In the genomic region with DNA sequence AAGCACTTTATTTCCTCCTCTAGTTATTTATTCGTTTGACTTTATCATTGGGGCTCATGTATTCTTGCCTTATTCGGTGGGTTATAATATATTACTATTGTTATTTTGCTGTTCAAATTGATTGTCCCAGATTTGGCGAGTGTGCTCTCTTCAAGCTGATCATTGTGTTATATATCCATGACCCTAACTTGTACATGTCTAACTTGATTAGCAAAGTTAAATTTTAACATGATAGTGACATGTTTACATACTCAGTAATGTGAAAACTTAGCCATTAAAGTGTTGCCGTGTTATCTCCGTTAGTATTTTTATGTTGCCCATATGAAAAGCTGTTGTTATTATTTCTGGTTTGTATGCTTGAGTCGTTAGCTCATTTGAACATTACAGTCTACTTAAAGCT, we compare ENCODE assay signal across 22 cellular contexts.
"Had no signal": no experiment of that assay in that cellular context is flagged by ENCODE, and none has a peak within 500 bp of the region (broad histone marks: within the 10 kb centered on the region; RNA-seq: fewer than 3 reads in every experiment).

No MANE protein-coding gene starts in this region.

- DNase-seq: cortex of kidney; effector memory CD8-positive, alpha-beta T cell; mesenchymal stem cell; mucosa of descending colon; naive B cell; nucleus accumbens; psoas muscle; right cardiac atrium; stimulated activated CD4-positive, alpha-beta T cell treated with anti-CD3 and anti-CD28 coated beads, Interleukin-12 subunit alpha, Interleukin-12 subunit beta, amount 100 ng/mL, for 4 hours; stimulated activated CD4-positive, alpha-beta T cell treated with anti-CD3 and anti-CD28 coated beads, Interleukin-1b, Interleukin-23, amount 100 ng/mL, for 48 hours; stimulated activated CD4-positive, alpha-beta T cell treated with anti-CD3 and anti-CD28 coated beads, Interleukin-4, amount 100 ng/mL, for 24 hours; stimulated activated naive CD8-positive, alpha-beta T cell treated with anti-CD3 and anti-CD28 coated beads, Interleukin-15, Interleukin-2, amounts not matched to agents 100 U/mL and 50 U/mL, for 24 hours; substantia nigra; testis; tibial artery had no signal

- H3K4me1 Mint-ChIP-seq: naive B cell; stimulated activated memory B cell treated with anti-CD40 and anti-IgM and Interleukin-4, amounts not matched to agents 10 μg/mL and 1 μg/mL and 100 μg/mL, for 72 hours had no signal

- H3K36me3 Mint-ChIP-seq: mesothelial cell of epicardium; naive B cell; natural killer cell treated with Interleukin-12 subunit alpha and Interleukin-12 subunit beta and Interleukin-15 and Interleukin-18, amount 100 ng/mL, for 72 hours; stimulated activated memory B cell treated with anti-CD40 and anti-IgM and Interleukin-4, amounts not matched to agents 10 μg/mL and 1 μg/mL and 100 μg/mL, for 72 hours had no signal

- H3K27ac ChIP-seq: psoas muscle, testis, tibial artery had no signal

- H3K27me3 Mint-ChIP-seq: effector memory CD8-positive, alpha-beta T cell; natural killer cell treated with Interleukin-12 subunit alpha and Interleukin-12 subunit beta and Interleukin-15 and Interleukin-18, amount 100 ng/mL, for 72 hours; stimulated activated memory B cell treated with anti-CD40 and anti-IgM and Interleukin-4, amounts not matched to agents 10 μg/mL and 1 μg/mL and 100 μg/mL, for 72 hours had no signal

- ATAC-seq: effector memory CD8-positive, alpha-beta T cell; mucosa of descending colon; natural killer cell treated with Interleukin-12 subunit alpha and Interleukin-12 subunit beta and Interleukin-15 and Interleukin-18, amount 100 ng/mL, for 72 hours; psoas muscle; right cardiac atrium; stimulated activated memory B cell treated with anti-CD40 and anti-IgM and Interleukin-4, amounts not matched to agents 10 μg/mL and 1 μg/mL and 100 μg/mL, for 72 hours; stimulated activated naive CD8-positive, alpha-beta T cell treated with anti-CD3 and anti-CD28 coated beads, Interleukin-15, Interleukin-2, amounts not matched to agents 100 U/mL and 50 U/mL, for 24 hours had no signal

- H3K27me3 ChIP-seq: testis, tibial artery had no signal

- H3K27ac Mint-ChIP-seq: effector memory CD8-positive, alpha-beta T cell; mesothelial cell of epicardium; naive B cell; natural killer cell treated with Interleukin-12 subunit alpha and Interleukin-12 subunit beta and Interleukin-15 and Interleukin-18, amount 100 ng/mL, for 72 hours; stimulated activated memory B cell treated with anti-CD40 and anti-IgM and Interleukin-4, amounts not matched to agents 10 μg/mL and 1 μg/mL and 100 μg/mL, for 72 hours; type B pancreatic cell had no signal

- H3K9me3 ChIP-seq: mucosa of descending colon, psoas muscle, testis, tibial artery had no signal

- FAIRE-seq: frontal cortex, keratinocyte had no signal

- H3K4me3 Mint-ChIP-seq: effector memory CD8-positive, alpha-beta T cell; mesothelial cell of epicardium; naive B cell; natural killer cell treated with Interleukin-12 subunit alpha and Interleukin-12 subunit beta and Interleukin-15 and Interleukin-18, amount 100 ng/mL, for 72 hours; stimulated activated memory B cell treated with anti-CD40 and anti-IgM and Interleukin-4, amounts not matched to agents 10 μg/mL and 1 μg/mL and 100 μg/mL, for 72 hours; type B pancreatic cell had no signal

- H3K4me3 ChIP-seq: mucosa of descending colon, psoas muscle, smooth muscle cell, testis, tibial artery had no signal

- H3K9me3 Mint-ChIP-seq: mesothelial cell of epicardium; natural killer cell treated with Interleukin-12 subunit alpha and Interleukin-12 subunit beta and Interleukin-15 and Interleukin-18, amount 100 ng/mL, for 72 hours; stimulated activated memory B cell treated with anti-CD40 and anti-IgM and Interleukin-4, amounts not matched to agents 10 μg/mL and 1 μg/mL and 100 μg/mL, for 72 hours; type B pancreatic cell had no signal

- H3K36me3 ChIP-seq: tibial artery had no signal
